8 cellular contexts compared by ENCODE assay signal in the genomic region with DNA sequence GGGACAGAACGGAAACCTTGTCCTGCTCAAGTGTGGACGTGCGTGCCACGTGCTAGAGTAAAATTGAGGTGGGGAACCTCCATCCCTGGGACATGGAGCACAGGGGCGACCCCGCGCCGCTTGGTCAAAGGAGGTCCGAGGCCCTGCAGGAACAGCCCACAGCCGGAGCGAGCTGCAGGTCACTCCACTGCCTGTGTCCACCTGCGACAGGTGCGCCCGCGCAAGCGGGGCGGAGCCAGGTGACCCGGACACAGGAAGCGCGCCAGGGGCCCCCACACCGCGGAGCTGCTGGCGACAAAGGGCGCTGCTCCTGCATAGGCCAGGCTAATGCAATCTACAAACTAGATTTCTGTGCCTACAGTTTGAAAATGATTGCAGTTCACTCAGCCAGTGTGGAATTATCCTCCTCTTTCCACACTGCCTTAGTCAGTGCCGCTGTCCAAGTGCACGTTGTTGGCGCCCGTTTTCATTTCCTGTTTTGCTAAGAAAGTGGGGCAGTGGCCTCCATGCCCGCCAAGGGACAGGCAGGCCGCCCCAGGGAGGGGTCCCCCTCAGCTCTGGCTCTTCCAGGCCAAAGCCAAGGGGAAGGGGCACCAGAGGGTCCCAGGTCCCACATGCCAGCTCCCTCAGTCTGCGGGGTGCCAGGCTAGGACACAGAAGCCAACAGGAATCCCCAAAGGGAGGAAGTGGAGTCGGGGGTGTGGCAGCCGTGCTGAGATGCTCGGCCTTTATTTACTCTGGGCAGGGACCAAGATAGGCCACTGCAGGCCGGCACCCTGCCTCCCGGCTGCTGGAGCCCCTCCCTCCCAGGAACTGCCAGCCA. TPM values are rescaled to one million over a fixed set of nuclear protein-coding genes. Genes with fewer than 3 reads are reported as not detected.
DNase-seq lines count a peak whose midpoint lies in the region; ATAC-seq and TF ChIP-seq lines count a peak whose summit lies in the region.

No MANE protein-coding gene starts in this region.

- H3K27me3 ChIP-seq in PC-3 (ENCODE audit: low read length) (no peaks in the 10 kb centered on the region), breast epithelium (no peaks in the 10 kb centered on the region)

- H3K4me3 ChIP-seq in PC-3 (ENCODE audit: low read length) (peak overlapping the region; percentile 49), breast epithelium (peak overlapping the region; percentile 17 to 60 (median 47))

- no peak for TF ChIP-seq CTCF in PC-3 (conservative IDR thresholded peaks at IDR 0.05; ENCODE audit: low read depth, low read length)
- no peak for TF ChIP-seq CTCF in breast epithelium (IDR thresholded peaks at IDR 0.05)

- H3K27ac ChIP-seq in PC-3 (ENCODE audit: low read length): peak overlapping the region; percentile 74
- peak overlapping the region; percentile 90 to 96 for H3K27ac ChIP-seq in breast epithelium

- peaks cover 39% of the 10 kb centered on the region for H3K4me1 Mint-ChIP-seq in activated CD4-positive, alpha-beta T cell treated with anti-CD3 and anti-CD28 coated beads for 36 hours
- H3K4me1 Mint-ChIP-seq in stimulated activated naive CD8-positive, alpha-beta T cell treated with anti-CD3 and anti-CD28 coated beads, Interleukin-15, amount 100 ng/mL, for 72 hours: peaks cover 52% of the 10 kb centered on the region

- intact Hi-C loops in activated CD4-positive, alpha-beta T cell treated with anti-CD3 and anti-CD28 coated beads for 36 hours (cut with DNase I, micrococcal nuclease): loop anchor here in 1 of 2 experiments (5.0 kb wide), 2 partner anchors 40 to 125 kb away; no protein-coding TSS in a partner anchor
- intact Hi-C loops in PC-3 (cut with micrococcal nuclease): no loop called here
- intact Hi-C loops in breast epithelium (cut with DNase I; ENCODE audit: low total_unique reads): no loop called here

- no peak overlapping the region for H3K4me3 Mint-ChIP-seq in activated CD4-positive, alpha-beta T cell treated with anti-CD3 and anti-CD28 coated beads for 36 hours
- H3K4me3 Mint-ChIP-seq in stimulated activated naive CD8-positive, alpha-beta T cell treated with anti-CD3 and anti-CD28 coated beads, Interleukin-15, amount 100 ng/mL, for 72 hours: peak overlapping the region; percentile 47 to 70

- H4K20me1 ChIP-seq in PC-3 (ENCODE audit: low read length): no peaks in the 10 kb centered on the region

- peaks cover 18% of the 10 kb centered on the region for H3K36me3 Mint-ChIP-seq in activated CD4-positive, alpha-beta T cell treated with anti-CD3 and anti-CD28 coated beads for 36 hours (ENCODE audit: low read depth)

- BruUV-seq in PC-3 (replicated peaks; lab: Mats Ljungman, UMichigan): no TSS peak

- TF ChIP-seq POLR2A in breast epithelium (IDR thresholded peaks at IDR 0.05): no peak

- no peaks in the 10 kb centered on the region for H3K9me2 ChIP-seq in PC-3 (replicated peaks; ENCODE audit: low read length)

- peaks cover 30% of the 10 kb centered on the region for H3K36me3 ChIP-seq in PC-3 (ENCODE audit: low read depth, low read length)
- H3K36me3 ChIP-seq in breast epithelium: no peaks in the 10 kb centered on the region

- H3K9me3 ChIP-seq in PC-3 (ENCODE audit: low read length) (no peaks in the 10 kb centered on the region), breast epithelium (no peaks in the 10 kb centered on the region)

- H3K9me3 Mint-ChIP-seq in activated CD4-positive, alpha-beta T cell treated with anti-CD3 and anti-CD28 coated beads for 36 hours (ENCODE audit: low read depth): no peaks in the 10 kb centered on the region
- H3K9me3 Mint-ChIP-seq in stimulated activated naive CD8-positive, alpha-beta T cell treated with anti-CD3 and anti-CD28 coated beads, Interleukin-15, amount 100 ng/mL, for 72 hours: no peaks in the 10 kb centered on the region

- H3K4me2 ChIP-seq in PC-3 (ENCODE audit: low read length): peak overlapping the region; percentile 85

- DNase-seq in activated CD4-positive, alpha-beta T cell treated with anti-CD3 and anti-CD28 coated beads for 36 hours: peak; percentile 51
- no peak for DNase-seq in activated CD4-positive, alpha-beta T cell treated with anti-CD3 and anti-CD28 coated beads for 1 hour
- peak; percentile 86 for DNase-seq in PC-3
- no peak for DNase-seq in breast epithelium (ENCODE audit: low spot score in 2 of 2)
- peak; percentile 45 for DNase-seq in left kidney (ENCODE audit: low read depth, low spot score)
- peak; percentile 21 to 32 for DNase-seq in stimulated activated naive CD8-positive, alpha-beta T cell treated with anti-CD3 and anti-CD28 coated beads, Interleukin-15, amount 100 ng/mL, for 72 hours
- DNase-seq in effector CD4-positive, alpha-beta T cell: no peak

- POLR2A ChIA-PET in activated CD4-positive, alpha-beta T cell treated with anti-CD3 and anti-CD28 coated beads for 36 hours (lab: Charles Lee): interaction anchor here (0.7 kb wide), 1 partner anchor 800 kb away, joined by 4 read pairs; no protein-coding TSS in a partner anchor
- POLR2A ChIA-PET in PC-3 (lab: Charles Lee; ENCODE audit: unreplicated experiment): interaction anchor here (0.6 to 0.7 kb wide), 2 partner anchors 19 to 126 kb away, joined by 3 to 12 read pairs; no protein-coding TSS in a partner anchor

- peaks cover 6% of the 10 kb centered on the region for H3F3A ChIP-seq in PC-3 (ENCODE audit: low read length, unreplicated experiment)

- H2AFZ ChIP-seq in PC-3 (ENCODE audit: low read length): peak overlapping the region; percentile 73

- CTCF ChIA-PET in activated CD4-positive, alpha-beta T cell treated with anti-CD3 and anti-CD28 coated beads for 36 hours (lab: Charles Lee): no interaction called here
- CTCF ChIA-PET in PC-3 (lab: Charles Lee): interaction anchor here (0.6 kb wide), 1 partner anchor 763 kb away, joined by 4 read pairs; no protein-coding TSS in a partner anchor

- peaks cover 5% of the 10 kb centered on the region for H3K79me2 ChIP-seq in PC-3 (ENCODE audit: low read length)

- ATAC-seq in activated CD4-positive, alpha-beta T cell treated with anti-CD3 and anti-CD28 coated beads for 36 hours: peak; percentile 7
- ATAC-seq in PC-3 (peak; percentile 74), HG03135 (IDR thresholded peaks at IDR 0.05; ENCODE audit: unreplicated experiment) (no peak)
- ATAC-seq in stimulated activated naive CD8-positive, alpha-beta T cell treated with anti-CD3 and anti-CD28 coated beads, Interleukin-15, amount 100 ng/mL, for 72 hours: no peak

- peaks cover 28% of the 10 kb centered on the region for H3K4me1 ChIP-seq in PC-3 (ENCODE audit: insufficient read depth, low read length)
- H3K4me1 ChIP-seq in breast epithelium: peaks cover 3 to 36% of the 10 kb centered on the region in 2 donors

- H3K27ac Mint-ChIP-seq in activated CD4-positive, alpha-beta T cell treated with anti-CD3 and anti-CD28 coated beads for 36 hours: peak overlapping the region; percentile 76
- peak overlapping the region; percentile 86 to 94 for H3K27ac Mint-ChIP-seq in stimulated activated naive CD8-positive, alpha-beta T cell treated with anti-CD3 and anti-CD28 coated beads, Interleukin-15, amount 100 ng/mL, for 72 hours

- H3K27me3 Mint-ChIP-seq in activated CD4-positive, alpha-beta T cell treated with anti-CD3 and anti-CD28 coated beads for 36 hours: no peaks in the 10 kb centered on the region
- H3K27me3 Mint-ChIP-seq in stimulated activated naive CD8-positive, alpha-beta T cell treated with anti-CD3 and anti-CD28 coated beads, Interleukin-15, amount 100 ng/mL, for 72 hours: no peaks in the 10 kb centered on the region

- H3K9ac ChIP-seq in PC-3 (ENCODE audit: low read length): peak overlapping the region; percentile 49

RNA-seq across cellular contexts. Expression of a gene that starts 4.3 kb away (rescaled TPM):
- total RNA-seq in activated CD4-positive, alpha-beta T cell treated with anti-CD3 and anti-CD28 coated beads for 36 hours: 10 to 100 TPM; 53.1 to 56.2 TPM
- total RNA-seq in PC-3 (2014; rRNA removed) (130 and 165 TPM in 2 replicates), breast epithelium (10 to 100 TPM; 71.1 to 89.1 (median 87.4) TPM)

RNA-seq across cellular contexts. Expression of a gene that starts 58.5 kb away (rescaled TPM):
- 10 to 100 TPM; 44.3 to 50.5 TPM for total RNA-seq in activated CD4-positive, alpha-beta T cell treated with anti-CD3 and anti-CD28 coated beads for 36 hours
- total RNA-seq in PC-3 (2014; rRNA removed): 11.6 and 18.3 TPM in 2 replicates
- total RNA-seq in breast epithelium: 10 to 100 TPM; 27.8 to 51.8 (median 41.6) TPM

Comparison
In these comparisons a context has a peak if more than half of its experiments do, and no peak if none do; other contexts are left out.
1. DNase-seq: peak in activated CD4-positive, alpha-beta T cell treated with anti-CD3 and anti-CD28 coated beads for 36 hours (single experiment), PC-3 (single experiment), left kidney (single experiment) and stimulated activated naive CD8-positive, alpha-beta T cell treated with anti-CD3 and anti-CD28 coated beads, Interleukin-15, amount 100 ng/mL, for 72 hours (2 of 2); none in activated CD4-positive, alpha-beta T cell treated with anti-CD3 and anti-CD28 coated beads for 1 hour (single experiment), breast epithelium (0 of 2) and effector CD4-positive, alpha-beta T cell (single experiment).
2. ATAC-seq: peak in activated CD4-positive, alpha-beta T cell treated with anti-CD3 and anti-CD28 coated beads for 36 hours (single experiment) and PC-3 (single experiment); none in stimulated activated naive CD8-positive, alpha-beta T cell treated with anti-CD3 and anti-CD28 coated beads, Interleukin-15, amount 100 ng/mL, for 72 hours (single experiment) and HG03135 (single experiment).